Comparison of ENCODE assay signal across 13 cellular contexts in genomic region chr1:218488986-218489385, GRCh38.
DNase-seq lines count a peak whose midpoint lies in the region; ATAC-seq, FAIRE-seq and TF ChIP-seq lines count a peak whose summit lies in the region.
"Had no signal": no experiment of that assay in that cellular context is flagged by ENCODE, and none has a peak within 500 bp of the region (broad histone marks: within the 10 kb centered on the region; RNA-seq: fewer than 3 reads in every experiment).

No MANE protein-coding gene starts in this region.

- H3K4me3 Mint-ChIP-seq in Calu3 (ENCODE audit: low read depth, unreplicated experiment) = no peak overlapping the region

- intact Hi-C loops in Calu3 (cut with micrococcal nuclease; ENCODE audit: unreplicated experiment) = loop anchor here (5.0 to 10.0 kb wide), 4 partner anchors 142 to 386 kb away; partner anchors contain the start of gene TGFB2
- intact Hi-C loops in colonic mucosa (cut with DNase I) = no loop called here
- intact Hi-C loops in left ventricle myocardium superior (cut with micrococcal nuclease) = no loop called here

- ATAC-seq in left ventricle myocardium superior (no peak), GM19324 (IDR thresholded peaks at IDR 0.05; ENCODE audit: low FRiP score, unreplicated experiment) (no peak)

- DNase-seq in Calu3 (peak; percentile 31), bronchial epithelial cell (ENCODE audit: low read depth) (peak; percentile 41), myocyte (ENCODE audit: low read depth) (peak; percentile 68), nucleus accumbens (lab: John Stamatoyannopoulos, UW) (no peak), colonic mucosa (no peak), left ventricle myocardium superior (no peak)
- DNase-seq: activated effector memory CD4-positive, alpha-beta T cell treated with Interleukin-2 at 50 U/mL for 16 hours; aorta; BE2C; NCI-H2107; substantia nigra had no signal

- no peak overlapping the region for H3K27ac Mint-ChIP-seq in Calu3 (ENCODE audit: unreplicated experiment)

- no peak for FAIRE-seq in bronchial epithelial cell (lab: Jason Lieb, UNC)

- H3K27ac ChIP-seq in colonic mucosa = no peak overlapping the region

- peaks cover 4% of the 10 kb centered on the region for H3K36me3 Mint-ChIP-seq in Calu3 (ENCODE audit: insufficient read depth, unreplicated experiment)

- no peaks in the 10 kb centered on the region for H3K27me3 Mint-ChIP-seq in Calu3 (ENCODE audit: unreplicated experiment)

- no peak for TF ChIP-seq CTCF in Calu3 (IDR thresholded peaks at IDR 0.05; ENCODE audit: unreplicated experiment)
- TF ChIP-seq CTCF in bronchial epithelial cell (IDR thresholded peaks at IDR 0.05; ENCODE audit: insufficient read depth, low read length, severe bottlenecking) = no peak
- no peak for TF ChIP-seq CTCF in colonic mucosa (IDR thresholded peaks at IDR 0.05)

- TF ChIP-seq RAD21 in Ishikawa (IDR thresholded peaks at IDR 0.05; ENCODE audit: low read depth) = no peak

- CTCF ChIA-PET in Calu3 (lab: Charles Lee) = interaction anchor here (0.6 to 1.6 kb wide), 4 partner anchors 8 to 533 kb away, joined by 3 to 5 read pairs (median 4); no protein-coding TSS in a partner anchor

- H3K9me3 ChIP-seq in colonic mucosa = no peaks in the 10 kb centered on the region
- H3K9me3 ChIP-seq: BE2C had no signal

- H3K4me1 ChIP-seq in colonic mucosa = no peaks in the 10 kb centered on the region
- H3K4me1 ChIP-seq: BE2C had no signal

- H3K36me3 ChIP-seq in bronchial epithelial cell (ENCODE audit: control insufficient read depth, insufficient read depth, low read length) = no peaks in the 10 kb centered on the region
- H3K36me3 ChIP-seq in colonic mucosa = no peaks in the 10 kb centered on the region
- H3K36me3 ChIP-seq: BE2C had no signal

- H3K9ac ChIP-seq in colonic mucosa (ENCODE audit: low read depth in 2 of 2, low read length in 2 of 2) = no peak overlapping the region

- no TSS peak for BruUV-seq in Calu3 (replicated peaks; lab: Mats Ljungman, UMichigan)

- H3K9me3 Mint-ChIP-seq in Calu3 (ENCODE audit: low read depth, unreplicated experiment) = peaks cover 4% of the 10 kb centered on the region

- H3K27me3 ChIP-seq in bronchial epithelial cell (ENCODE audit: control insufficient read depth, insufficient read depth, low read length) (no peaks in the 10 kb centered on the region), colonic mucosa (no peaks in the 10 kb centered on the region)
- H3K27me3 ChIP-seq: BE2C had no signal

- H3K4me3 ChIP-seq in bronchial epithelial cell (ENCODE audit: low read depth, low read length) (no peak overlapping the region), colonic mucosa (no peak overlapping the region)

- peaks cover 59% of the 10 kb centered on the region for H3K4me1 Mint-ChIP-seq in Calu3 (ENCODE audit: low read depth, unreplicated experiment)

- TF ChIP-seq EP300 in Ishikawa (IDR thresholded peaks at IDR 0.05; ENCODE audit: borderline replicate concordance) = peak; percentile 91

TF ChIP-seq in Ishikawa, 13 proteins besides CTCF, POLR2A, EP300 and RAD21:
- TF ChIP-seq TEAD4 (IDR thresholded peaks at IDR 0.05) = peak; percentile 86
- TF ChIP-seq NFIC (IDR thresholded peaks at IDR 0.05) = peak; percentile 61
- peak; percentile 80 for TF ChIP-seq FOXM1 (IDR thresholded peaks at IDR 0.05; ENCODE audit: borderline replicate concordance, low read depth)
- TF ChIP-seq EGR1 (IDR thresholded peaks at IDR 0.05) = no peak
- TF ChIP-seq ZBTB7A (IDR thresholded peaks at IDR 0.05; ENCODE audit: low read depth) = no peak
- no peak for TF ChIP-seq REST (IDR thresholded peaks at IDR 0.05; ENCODE audit: low read depth)
- TF ChIP-seq CREB1 (IDR thresholded peaks at IDR 0.05; ENCODE audit: low read depth) = no peak
- peak; percentile 49; the same call in 1 of the 2 replicates for TF ChIP-seq CEBPB (IDR thresholded peaks at IDR 0.05)
- TF ChIP-seq YY1 (IDR thresholded peaks at IDR 0.05; ENCODE audit: low read depth) = no peak
- no peak for TF ChIP-seq TAF1 (IDR thresholded peaks at IDR 0.05; ENCODE audit: low read depth)
- 0 out of 2 replicates have a peak, but pooled peaks have one; percentile 26 for TF ChIP-seq MAX (IDR thresholded peaks at IDR 0.05)
- peak; percentile 80 for TF ChIP-seq TCF12 (IDR thresholded peaks at IDR 0.05; ENCODE audit: low read depth)
- TF ChIP-seq USF1 (IDR thresholded peaks at IDR 0.05) = no peak

Comparison
In these comparisons a context has a peak if more than half of its experiments do, and no peak if none do; other contexts are left out.
1. DNase-seq: peak in Calu3 (single experiment), bronchial epithelial cell (single experiment) and myocyte (single experiment); none in nucleus accumbens (0 of 56), colonic mucosa (single experiment) and left ventricle myocardium superior (single experiment).